Comparison of ENCODE assay signal across 26 cellular contexts in genomic region chr15:78732634-78733033, GRCh38.
"Had no signal": no experiment of that assay in that cellular context is flagged by ENCODE, and none has a peak within 500 bp of the region (broad histone marks: within the 10 kb centered on the region; RNA-seq: fewer than 3 reads in every experiment).

No MANE protein-coding gene starts in this region.

- H3K36me3 Mint-ChIP-seq: activated naive CD4-positive, alpha-beta T cell treated with anti-CD3 and anti-CD28 coated beads, Interleukin-2, amount 50 U/mL, for 24 hours; activated naive CD8-positive, alpha-beta T cell treated with anti-CD3 and anti-CD28 coated beads for 36 hours had no signal

- H3K4me3 ChIP-seq: adrenal gland, body of pancreas, colonic mucosa had no signal

- H3K36me3 ChIP-seq: adrenal gland, colonic mucosa had no signal

- DNase-seq: activated CD4-positive, alpha-beta T cell treated with anti-CD3 and anti-CD28 coated beads for 36 hours; activated CD4-positive, alpha-beta T cell treated with anti-CD3 and anti-CD28 coated beads, Interleukin-2, amount 10 ng/mL, durations not matched to agents 24 days and 14 days; activated CD4-positive, CD25-positive, alpha-beta regulatory T cell; activated CD4-positive, CD25-positive, alpha-beta regulatory T cell treated with anti-CD3 and anti-CD28 coated beads, Interleukin-2, amount 50 U/mL, for 72 hours; activated CD8-positive, alpha-beta T cell treated with anti-CD3 and anti-CD28 coated beads for 36 hours; activated effector memory CD4-positive, alpha-beta T cell treated with anti-CD3 and anti-CD28 coated beads, Interleukin-2, amount 50 U/mL, for 16 hours; activated naive CD4-positive, alpha-beta T cell treated with anti-CD3 and anti-CD28 coated beads for 36 hours; activated naive CD8-positive, alpha-beta T cell treated with anti-CD3 and anti-CD28 coated beads for 36 hours; activated naive CD8-positive, alpha-beta T cell treated with anti-CD3 and anti-CD28 coated beads, Interleukin-2, amount 50 U/mL, for 24 hours; activated T-cell treated with anti-CD3 and anti-CD28 coated beads, Interleukin-2, amount 50 U/mL, for 1 hour; amygdala; body of pancreas; central memory CD4-positive, alpha-beta T cell; cerebellar nuclear complex; colonic mucosa; effector CD8-positive, alpha-beta T cell; foreskin fibroblast; T-helper 1 cell; T-helper 17 cell; T1000 had no signal

- H3K27ac Mint-ChIP-seq: activated CD4-positive, alpha-beta T cell treated with anti-CD3 and anti-CD28 coated beads for 36 hours; activated CD4-positive, alpha-beta T cell treated with anti-CD3 and anti-CD28 coated beads, Interleukin-2, amount 10 ng/mL, durations not matched to agents 24 days and 14 days; activated CD8-positive, alpha-beta T cell treated with anti-CD3 and anti-CD28 coated beads for 36 hours; activated naive CD4-positive, alpha-beta T cell treated with anti-CD3 and anti-CD28 coated beads for 36 hours; activated naive CD4-positive, alpha-beta T cell treated with anti-CD3 and anti-CD28 coated beads, Interleukin-2, amount 50 U/mL, for 24 hours; activated naive CD8-positive, alpha-beta T cell treated with anti-CD3 and anti-CD28 coated beads for 36 hours; activated naive CD8-positive, alpha-beta T cell treated with anti-CD3 and anti-CD28 coated beads, Interleukin-2, amount 50 U/mL, for 24 hours; activated T-helper 1 cell treated with anti-CD3 and anti-CD28 coated beads, Interleukin-12 subunit alpha, Interleukin-12 subunit beta, Interleukin-2, Interleukin-4 antibody, amounts not matched to agents 30 ng/mL and 10 ng/mL and 1 ng/mL, durations not matched to agents 14 hours and 24 hours and 36 hours; activated T-helper 2 cell treated with anti-CD3 and anti-CD28 coated beads, Interferon-gamma antibody, Interleukin-2, Interleukin-4, amounts not matched to agents 10 μg/mL and 5 μg/mL and 100 μg/mL, durations not matched to agents 14 hours and 24 hours and 36 hours; T-helper 17 cell; T-helper 2 cell treated with Interferon-gamma antibody and Interleukin-4, amounts not matched to agents 5 μg/mL and 100 μg/mL, for 36 hours had no signal

- H3K9me3 Mint-ChIP-seq: activated CD4-positive, alpha-beta T cell treated with anti-CD3 and anti-CD28 coated beads, Interleukin-2, amount 10 ng/mL, durations not matched to agents 24 days and 14 days; activated CD8-positive, alpha-beta T cell treated with anti-CD3 and anti-CD28 coated beads for 36 hours; activated naive CD4-positive, alpha-beta T cell treated with anti-CD3 and anti-CD28 coated beads for 36 hours; activated naive CD4-positive, alpha-beta T cell treated with anti-CD3 and anti-CD28 coated beads, Interleukin-2, amount 50 U/mL, for 24 hours; activated naive CD8-positive, alpha-beta T cell treated with anti-CD3 and anti-CD28 coated beads for 36 hours; activated naive CD8-positive, alpha-beta T cell treated with anti-CD3 and anti-CD28 coated beads, Interleukin-2, amount 50 U/mL, for 24 hours; activated T-helper 1 cell treated with anti-CD3 and anti-CD28 coated beads, Interleukin-12 subunit alpha, Interleukin-12 subunit beta, Interleukin-2, Interleukin-4 antibody, amounts not matched to agents 30 ng/mL and 10 ng/mL and 1 ng/mL, durations not matched to agents 14 hours and 24 hours and 36 hours; activated T-helper 2 cell treated with anti-CD3 and anti-CD28 coated beads, Interferon-gamma antibody, Interleukin-2, Interleukin-4, amounts not matched to agents 10 μg/mL and 5 μg/mL and 100 μg/mL, durations not matched to agents 14 hours and 24 hours and 36 hours; T-helper 2 cell treated with Interferon-gamma antibody and Interleukin-4, amounts not matched to agents 5 μg/mL and 100 μg/mL, for 36 hours had no signal

- H3K4me1 Mint-ChIP-seq: activated CD4-positive, alpha-beta T cell treated with anti-CD3 and anti-CD28 coated beads for 36 hours; activated naive CD4-positive, alpha-beta T cell treated with anti-CD3 and anti-CD28 coated beads, Interleukin-2, amount 50 U/mL, for 24 hours; activated naive CD8-positive, alpha-beta T cell treated with anti-CD3 and anti-CD28 coated beads, Interleukin-2, amount 50 U/mL, for 24 hours had no signal

- H3K4me1 ChIP-seq: adrenal gland, body of pancreas, colonic mucosa had no signal

- H3K9me3 ChIP-seq: adrenal gland, body of pancreas, colonic mucosa had no signal

- ATAC-seq: activated CD4-positive, alpha-beta T cell treated with anti-CD3 and anti-CD28 coated beads for 36 hours; activated CD8-positive, alpha-beta T cell treated with anti-CD3 and anti-CD28 coated beads for 36 hours; activated naive CD8-positive, alpha-beta T cell treated with anti-CD3 and anti-CD28 coated beads, Interleukin-2, amount 50 U/mL, for 24 hours; body of pancreas; esophagus mucosa; T-helper 17 cell had no signal

- H3K27me3 Mint-ChIP-seq: activated naive CD4-positive, alpha-beta T cell treated with anti-CD3 and anti-CD28 coated beads, Interleukin-2, amount 50 U/mL, for 24 hours had no signal

- H3K27me3 ChIP-seq: adrenal gland, body of pancreas, colonic mucosa had no signal

- H3K4me3 Mint-ChIP-seq: activated CD4-positive, alpha-beta T cell treated with anti-CD3 and anti-CD28 coated beads for 36 hours; activated CD4-positive, alpha-beta T cell treated with anti-CD3 and anti-CD28 coated beads, Interleukin-2, amount 10 ng/mL, durations not matched to agents 24 days and 14 days; activated CD8-positive, alpha-beta T cell treated with anti-CD3 and anti-CD28 coated beads for 36 hours; activated naive CD4-positive, alpha-beta T cell treated with anti-CD3 and anti-CD28 coated beads for 36 hours; activated naive CD4-positive, alpha-beta T cell treated with anti-CD3 and anti-CD28 coated beads, Interleukin-2, amount 50 U/mL, for 24 hours; activated naive CD8-positive, alpha-beta T cell treated with anti-CD3 and anti-CD28 coated beads for 36 hours; activated naive CD8-positive, alpha-beta T cell treated with anti-CD3 and anti-CD28 coated beads, Interleukin-2, amount 50 U/mL, for 24 hours; activated T-helper 1 cell treated with anti-CD3 and anti-CD28 coated beads, Interleukin-12 subunit alpha, Interleukin-12 subunit beta, Interleukin-2, Interleukin-4 antibody, amounts not matched to agents 30 ng/mL and 10 ng/mL and 1 ng/mL, durations not matched to agents 14 hours and 24 hours and 36 hours; T-helper 17 cell; T-helper 2 cell treated with Interferon-gamma antibody and Interleukin-4, amounts not matched to agents 5 μg/mL and 100 μg/mL, for 36 hours had no signal

- H3K27ac ChIP-seq: adrenal gland, body of pancreas, colonic mucosa had no signal
